In the genomic region with DNA sequence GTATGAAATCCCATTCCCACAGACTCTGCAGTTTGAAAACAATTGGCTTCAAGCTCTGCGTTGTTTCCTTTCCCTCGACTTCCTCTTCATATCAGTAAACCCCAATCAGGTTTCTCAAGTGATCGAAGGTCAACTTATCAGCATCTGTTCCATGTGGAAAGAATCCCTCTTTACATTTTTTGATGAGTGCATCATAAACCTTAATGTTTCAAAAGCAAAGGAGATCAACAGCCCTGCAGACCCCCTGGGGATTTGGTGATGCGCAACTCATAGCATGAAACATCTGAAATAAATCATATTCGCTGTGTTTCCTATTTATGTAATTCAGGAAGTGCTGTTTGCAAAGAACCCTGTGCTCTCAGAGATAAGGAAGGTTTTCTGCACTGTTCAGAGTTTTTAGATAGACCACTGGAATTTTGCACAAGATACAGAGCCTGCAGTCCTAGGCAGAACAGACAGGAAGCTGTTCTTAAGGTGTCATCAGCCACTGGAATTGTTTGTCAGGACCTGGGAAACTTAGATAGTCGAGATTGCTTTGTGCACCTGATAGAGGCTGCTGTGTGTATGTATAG, we compare ENCODE assay signal across 1 cellular context.
TF ChIP-seq lines count a peak whose summit lies in the region.

No MANE protein-coding gene starts in this region.

TF ChIP-seq in K562, 482 proteins besides CTCF, POLR2A, EP300 and RAD21 (continued from another document and continues in another):
- TF ChIP-seq, protein P1, sequence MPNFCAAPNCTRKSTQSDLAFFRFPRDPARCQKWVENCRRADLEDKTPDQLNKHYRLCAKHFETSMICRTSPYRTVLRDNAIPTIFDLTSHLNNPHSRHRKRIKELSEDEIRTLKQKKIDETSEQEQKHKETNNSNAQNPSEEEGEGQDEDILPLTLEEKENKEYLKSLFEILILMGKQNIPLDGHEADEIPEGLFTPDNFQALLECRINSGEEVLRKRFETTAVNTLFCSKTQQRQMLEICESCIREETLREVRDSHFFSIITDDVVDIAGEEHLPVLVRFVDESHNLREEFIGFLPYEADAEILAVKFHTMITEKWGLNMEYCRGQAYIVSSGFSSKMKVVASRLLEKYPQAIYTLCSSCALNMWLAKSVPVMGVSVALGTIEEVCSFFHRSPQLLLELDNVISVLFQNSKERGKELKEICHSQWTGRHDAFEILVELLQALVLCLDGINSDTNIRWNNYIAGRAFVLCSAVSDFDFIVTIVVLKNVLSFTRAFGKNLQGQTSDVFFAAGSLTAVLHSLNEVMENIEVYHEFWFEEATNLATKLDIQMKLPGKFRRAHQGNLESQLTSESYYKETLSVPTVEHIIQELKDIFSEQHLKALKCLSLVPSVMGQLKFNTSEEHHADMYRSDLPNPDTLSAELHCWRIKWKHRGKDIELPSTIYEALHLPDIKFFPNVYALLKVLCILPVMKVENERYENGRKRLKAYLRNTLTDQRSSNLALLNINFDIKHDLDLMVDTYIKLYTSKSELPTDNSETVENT (CRISPR knock-in tag; IDR thresholded peaks at IDR 0.05), result no peak
- TF ChIP-seq ZNF224 (CRISPR knock-in tag; IDR thresholded peaks at IDR 0.05), result no peak
- TF ChIP-seq ZKSCAN3 (CRISPR knock-in tag; IDR thresholded peaks at IDR 0.05), result no peak
- no peak for TF ChIP-seq PTTG1 (tag; IDR thresholded peaks at IDR 0.05; ENCODE audit: low read depth)
- TF ChIP-seq, protein P2, sequence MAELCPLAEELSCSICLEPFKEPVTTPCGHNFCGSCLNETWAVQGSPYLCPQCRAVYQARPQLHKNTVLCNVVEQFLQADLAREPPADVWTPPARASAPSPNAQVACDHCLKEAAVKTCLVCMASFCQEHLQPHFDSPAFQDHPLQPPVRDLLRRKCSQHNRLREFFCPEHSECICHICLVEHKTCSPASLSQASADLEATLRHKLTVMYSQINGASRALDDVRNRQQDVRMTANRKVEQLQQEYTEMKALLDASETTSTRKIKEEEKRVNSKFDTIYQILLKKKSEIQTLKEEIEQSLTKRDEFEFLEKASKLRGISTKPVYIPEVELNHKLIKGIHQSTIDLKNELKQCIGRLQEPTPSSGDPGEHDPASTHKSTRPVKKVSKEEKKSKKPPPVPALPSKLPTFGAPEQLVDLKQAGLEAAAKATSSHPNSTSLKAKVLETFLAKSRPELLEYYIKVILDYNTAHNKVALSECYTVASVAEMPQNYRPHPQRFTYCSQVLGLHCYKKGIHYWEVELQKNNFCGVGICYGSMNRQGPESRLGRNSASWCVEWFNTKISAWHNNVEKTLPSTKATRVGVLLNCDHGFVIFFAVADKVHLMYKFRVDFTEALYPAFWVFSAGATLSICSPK (IDR thresholded peaks at IDR 0.05; ENCODE audit: borderline replicate concordance), result no peak
- no peak for TF ChIP-seq HDAC3 (IDR thresholded peaks at IDR 0.05; ENCODE audit: borderline replicate concordance, partially characterized antibody)
- no peak; the same call in 1 of the 2 replicates for TF ChIP-seq ZNF23 (CRISPR knock-in tag; IDR thresholded peaks at IDR 0.05)
- no peak for TF ChIP-seq PURB (CRISPR knock-in tag; IDR thresholded peaks at IDR 0.05; ENCODE audit: low read depth)
- TF ChIP-seq, protein P3, sequence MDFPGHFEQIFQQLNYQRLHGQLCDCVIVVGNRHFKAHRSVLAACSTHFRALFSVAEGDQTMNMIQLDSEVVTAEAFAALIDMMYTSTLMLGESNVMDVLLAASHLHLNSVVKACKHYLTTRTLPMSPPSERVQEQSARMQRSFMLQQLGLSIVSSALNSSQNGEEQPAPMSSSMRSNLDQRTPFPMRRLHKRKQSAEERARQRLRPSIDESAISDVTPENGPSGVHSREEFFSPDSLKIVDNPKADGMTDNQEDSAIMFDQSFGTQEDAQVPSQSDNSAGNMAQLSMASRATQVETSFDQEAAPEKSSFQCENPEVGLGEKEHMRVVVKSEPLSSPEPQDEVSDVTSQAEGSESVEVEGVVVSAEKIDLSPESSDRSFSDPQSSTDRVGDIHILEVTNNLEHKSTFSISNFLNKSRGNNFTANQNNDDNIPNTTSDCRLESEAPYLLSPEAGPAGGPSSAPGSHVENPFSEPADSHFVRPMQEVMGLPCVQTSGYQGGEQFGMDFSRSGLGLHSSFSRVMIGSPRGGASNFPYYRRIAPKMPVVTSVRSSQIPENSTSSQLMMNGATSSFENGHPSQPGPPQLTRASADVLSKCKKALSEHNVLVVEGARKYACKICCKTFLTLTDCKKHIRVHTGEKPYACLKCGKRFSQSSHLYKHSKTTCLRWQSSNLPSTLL (IDR thresholded peaks at IDR 0.05), result no peak
- TF ChIP-seq, protein P4, sequence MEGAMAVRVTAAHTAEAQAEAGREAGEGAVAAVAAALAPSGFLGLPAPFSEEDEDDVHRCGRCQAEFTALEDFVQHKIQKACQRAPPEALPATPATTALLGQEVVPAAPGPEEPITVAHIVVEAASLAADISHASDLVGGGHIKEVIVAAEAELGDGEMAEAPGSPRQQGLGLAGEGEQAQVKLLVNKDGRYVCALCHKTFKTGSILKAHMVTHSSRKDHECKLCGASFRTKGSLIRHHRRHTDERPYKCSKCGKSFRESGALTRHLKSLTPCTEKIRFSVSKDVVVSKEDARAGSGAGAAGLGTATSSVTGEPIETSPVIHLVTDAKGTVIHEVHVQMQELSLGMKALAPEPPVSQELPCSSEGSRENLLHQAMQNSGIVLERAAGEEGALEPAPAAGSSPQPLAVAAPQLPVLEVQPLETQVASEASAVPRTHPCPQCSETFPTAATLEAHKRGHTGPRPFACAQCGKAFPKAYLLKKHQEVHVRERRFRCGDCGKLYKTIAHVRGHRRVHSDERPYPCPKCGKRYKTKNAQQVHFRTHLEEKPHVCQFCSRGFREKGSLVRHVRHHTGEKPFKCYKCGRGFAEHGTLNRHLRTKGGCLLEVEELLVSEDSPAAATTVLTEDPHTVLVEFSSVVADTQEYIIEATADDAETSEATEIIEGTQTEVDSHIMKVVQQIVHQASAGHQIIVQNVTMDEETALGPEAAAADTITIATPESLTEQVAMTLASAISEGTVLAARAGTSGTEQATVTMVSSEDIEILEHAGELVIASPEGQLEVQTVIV (CRISPR knock-in tag; IDR thresholded peaks at IDR 0.05; ENCODE audit: borderline replicate concordance), result no peak
- no peak for TF ChIP-seq ZNF785 (CRISPR knock-in tag; IDR thresholded peaks at IDR 0.05)
- TF ChIP-seq PTBP1 (IDR thresholded peaks at IDR 0.05; ENCODE audit: low read depth, low read length), result no peak
- TF ChIP-seq, protein P5, sequence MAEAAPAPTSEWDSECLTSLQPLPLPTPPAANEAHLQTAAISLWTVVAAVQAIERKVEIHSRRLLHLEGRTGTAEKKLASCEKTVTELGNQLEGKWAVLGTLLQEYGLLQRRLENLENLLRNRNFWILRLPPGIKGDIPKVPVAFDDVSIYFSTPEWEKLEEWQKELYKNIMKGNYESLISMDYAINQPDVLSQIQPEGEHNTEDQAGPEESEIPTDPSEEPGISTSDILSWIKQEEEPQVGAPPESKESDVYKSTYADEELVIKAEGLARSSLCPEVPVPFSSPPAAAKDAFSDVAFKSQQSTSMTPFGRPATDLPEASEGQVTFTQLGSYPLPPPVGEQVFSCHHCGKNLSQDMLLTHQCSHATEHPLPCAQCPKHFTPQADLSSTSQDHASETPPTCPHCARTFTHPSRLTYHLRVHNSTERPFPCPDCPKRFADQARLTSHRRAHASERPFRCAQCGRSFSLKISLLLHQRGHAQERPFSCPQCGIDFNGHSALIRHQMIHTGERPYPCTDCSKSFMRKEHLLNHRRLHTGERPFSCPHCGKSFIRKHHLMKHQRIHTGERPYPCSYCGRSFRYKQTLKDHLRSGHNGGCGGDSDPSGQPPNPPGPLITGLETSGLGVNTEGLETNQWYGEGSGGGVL (CRISPR knock-in tag; IDR thresholded peaks at IDR 0.05), result no peak
- TF ChIP-seq RUNX1 (IDR thresholded peaks at IDR 0.05; ENCODE audit: low read depth), result no peak
- no peak for TF ChIP-seq LCOR (CRISPR knock-in tag; IDR thresholded peaks at IDR 0.05)
- TF ChIP-seq NFATC3 (IDR thresholded peaks at IDR 0.05), result no peak
- TF ChIP-seq, protein P6, sequence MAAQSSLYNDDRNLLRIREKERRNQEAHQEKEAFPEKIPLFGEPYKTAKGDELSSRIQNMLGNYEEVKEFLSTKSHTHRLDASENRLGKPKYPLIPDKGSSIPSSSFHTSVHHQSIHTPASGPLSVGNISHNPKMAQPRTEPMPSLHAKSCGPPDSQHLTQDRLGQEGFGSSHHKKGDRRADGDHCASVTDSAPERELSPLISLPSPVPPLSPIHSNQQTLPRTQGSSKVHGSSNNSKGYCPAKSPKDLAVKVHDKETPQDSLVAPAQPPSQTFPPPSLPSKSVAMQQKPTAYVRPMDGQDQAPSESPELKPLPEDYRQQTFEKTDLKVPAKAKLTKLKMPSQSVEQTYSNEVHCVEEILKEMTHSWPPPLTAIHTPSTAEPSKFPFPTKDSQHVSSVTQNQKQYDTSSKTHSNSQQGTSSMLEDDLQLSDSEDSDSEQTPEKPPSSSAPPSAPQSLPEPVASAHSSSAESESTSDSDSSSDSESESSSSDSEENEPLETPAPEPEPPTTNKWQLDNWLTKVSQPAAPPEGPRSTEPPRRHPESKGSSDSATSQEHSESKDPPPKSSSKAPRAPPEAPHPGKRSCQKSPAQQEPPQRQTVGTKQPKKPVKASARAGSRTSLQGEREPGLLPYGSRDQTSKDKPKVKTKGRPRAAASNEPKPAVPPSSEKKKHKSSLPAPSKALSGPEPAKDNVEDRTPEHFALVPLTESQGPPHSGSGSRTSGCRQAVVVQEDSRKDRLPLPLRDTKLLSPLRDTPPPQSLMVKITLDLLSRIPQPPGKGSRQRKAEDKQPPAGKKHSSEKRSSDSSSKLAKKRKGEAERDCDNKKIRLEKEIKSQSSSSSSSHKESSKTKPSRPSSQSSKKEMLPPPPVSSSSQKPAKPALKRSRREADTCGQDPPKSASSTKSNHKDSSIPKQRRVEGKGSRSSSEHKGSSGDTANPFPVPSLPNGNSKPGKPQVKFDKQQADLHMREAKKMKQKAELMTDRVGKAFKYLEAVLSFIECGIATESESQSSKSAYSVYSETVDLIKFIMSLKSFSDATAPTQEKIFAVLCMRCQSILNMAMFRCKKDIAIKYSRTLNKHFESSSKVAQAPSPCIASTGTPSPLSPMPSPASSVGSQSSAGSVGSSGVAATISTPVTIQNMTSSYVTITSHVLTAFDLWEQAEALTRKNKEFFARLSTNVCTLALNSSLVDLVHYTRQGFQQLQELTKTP (IDR thresholded peaks at IDR 0.05; ENCODE audit: low read depth in 1 of 2, partially characterized antibody in 2 of 2), result no peak
- TF ChIP-seq, protein P7, sequence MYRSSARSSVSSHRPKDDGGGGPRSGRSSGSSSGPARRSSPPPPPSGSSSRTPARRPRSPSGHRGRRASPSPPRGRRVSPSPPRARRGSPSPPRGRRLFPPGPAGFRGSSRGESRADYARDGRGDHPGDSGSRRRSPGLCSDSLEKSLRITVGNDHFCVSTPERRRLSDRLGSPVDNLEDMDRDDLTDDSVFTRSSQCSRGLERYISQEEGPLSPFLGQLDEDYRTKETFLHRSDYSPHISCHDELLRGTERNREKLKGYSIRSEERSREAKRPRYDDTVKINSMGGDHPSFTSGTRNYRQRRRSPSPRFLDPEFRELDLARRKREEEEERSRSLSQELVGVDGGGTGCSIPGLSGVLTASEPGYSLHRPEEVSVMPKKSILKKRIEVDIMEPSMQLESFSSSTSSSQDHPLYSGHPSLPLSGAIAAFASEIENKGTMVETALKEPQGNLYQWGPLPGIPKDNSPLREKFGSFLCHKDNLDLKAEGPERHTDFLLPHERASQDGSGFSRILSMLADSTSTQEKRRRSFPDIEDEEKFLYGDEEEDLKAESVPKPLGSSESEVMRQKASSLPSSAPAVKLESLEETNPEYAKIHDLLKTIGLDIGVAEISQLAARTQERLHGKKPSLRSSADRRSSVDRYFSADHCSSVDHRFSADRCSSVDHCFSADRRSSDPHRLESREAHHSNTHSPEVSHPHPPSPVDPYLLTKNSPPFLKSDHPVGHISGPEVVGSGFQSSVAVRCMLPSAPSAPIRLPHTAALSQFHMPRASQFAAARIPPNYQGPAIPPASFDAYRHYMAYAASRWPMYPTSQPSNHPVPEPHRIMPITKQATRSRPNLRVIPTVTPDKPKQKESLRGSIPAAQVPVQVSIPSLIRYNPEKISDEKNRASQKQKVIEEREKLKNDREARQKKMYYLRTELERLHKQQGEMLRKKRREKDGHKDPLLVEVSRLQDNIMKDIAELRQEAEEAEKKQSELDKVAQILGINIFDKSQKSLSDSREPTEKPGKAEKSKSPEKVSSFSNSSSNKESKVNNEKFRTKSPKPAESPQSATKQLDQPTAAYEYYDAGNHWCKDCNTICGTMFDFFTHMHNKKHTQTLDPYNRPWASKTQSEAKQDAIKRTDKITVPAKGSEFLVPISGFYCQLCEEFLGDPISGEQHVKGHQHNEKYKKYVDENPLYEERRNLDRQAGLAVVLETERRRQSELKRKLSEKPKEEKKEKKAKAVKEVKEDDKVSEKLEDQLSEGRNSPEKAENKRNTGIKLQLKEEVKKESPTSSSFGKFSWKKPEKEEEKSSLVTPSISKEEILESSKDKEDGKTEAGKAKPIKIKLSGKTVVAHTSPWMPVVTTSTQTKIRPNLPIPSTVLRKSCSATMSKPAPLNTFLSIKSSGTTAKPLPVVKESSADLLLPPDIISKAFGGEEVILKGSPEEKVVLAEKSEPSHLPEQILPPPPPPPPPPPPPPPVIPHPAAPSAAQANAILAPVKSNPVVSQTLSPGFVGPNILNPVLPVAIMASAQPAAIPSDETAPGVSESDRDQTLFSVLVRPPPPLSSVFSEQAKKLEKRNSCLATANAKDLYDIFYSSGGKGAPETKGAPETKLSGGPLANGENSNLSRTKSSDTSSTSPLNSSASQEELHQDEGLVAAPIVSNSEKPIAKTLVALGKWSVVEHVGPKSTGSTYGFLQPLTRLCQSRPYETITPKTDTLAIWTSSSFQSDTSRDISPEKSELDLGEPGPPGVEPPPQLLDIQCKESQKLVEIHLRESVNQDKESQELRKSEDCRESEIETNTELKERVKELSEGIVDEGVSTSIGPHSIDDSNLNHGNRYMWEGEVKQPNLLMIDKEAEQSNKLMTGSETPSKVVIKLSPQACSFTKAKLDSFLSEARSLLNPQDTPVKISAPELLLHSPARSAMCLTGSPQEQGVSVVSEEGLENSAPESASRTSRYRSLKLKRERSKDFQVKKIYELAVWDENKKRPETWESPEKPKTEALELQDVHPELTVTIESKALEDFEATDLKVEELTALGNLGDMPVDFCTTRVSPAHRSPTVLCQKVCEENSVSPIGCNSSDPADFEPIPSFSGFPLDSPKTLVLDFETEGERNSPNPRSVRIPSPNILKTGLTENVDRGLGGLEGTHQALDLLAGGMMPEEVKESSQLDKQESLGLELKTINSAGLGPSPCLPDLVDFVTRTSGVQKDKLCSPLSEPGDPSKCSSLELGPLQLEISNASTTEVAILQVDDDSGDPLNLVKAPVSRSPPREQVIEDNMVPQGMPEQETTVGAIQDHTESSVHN (IDR thresholded peaks at IDR 0.05; ENCODE audit: borderline replicate concordance in 1 of 2, low read depth in 1 of 2), result no peak
- TF ChIP-seq, protein P8, sequence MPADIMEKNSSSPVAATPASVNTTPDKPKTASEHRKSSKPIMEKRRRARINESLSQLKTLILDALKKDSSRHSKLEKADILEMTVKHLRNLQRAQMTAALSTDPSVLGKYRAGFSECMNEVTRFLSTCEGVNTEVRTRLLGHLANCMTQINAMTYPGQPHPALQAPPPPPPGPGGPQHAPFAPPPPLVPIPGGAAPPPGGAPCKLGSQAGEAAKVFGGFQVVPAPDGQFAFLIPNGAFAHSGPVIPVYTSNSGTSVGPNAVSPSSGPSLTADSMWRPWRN (IDR thresholded peaks at IDR 0.05; ENCODE audit: low read depth), result no peak
- TF ChIP-seq ZNF584 (CRISPR knock-in tag; IDR thresholded peaks at IDR 0.05; ENCODE audit: low read depth), result no peak
- TF ChIP-seq FUS (optimal IDR thresholded peaks at IDR 0.05; ENCODE audit: low read depth, low read length), result no peak
